In the genomic region with DNA sequence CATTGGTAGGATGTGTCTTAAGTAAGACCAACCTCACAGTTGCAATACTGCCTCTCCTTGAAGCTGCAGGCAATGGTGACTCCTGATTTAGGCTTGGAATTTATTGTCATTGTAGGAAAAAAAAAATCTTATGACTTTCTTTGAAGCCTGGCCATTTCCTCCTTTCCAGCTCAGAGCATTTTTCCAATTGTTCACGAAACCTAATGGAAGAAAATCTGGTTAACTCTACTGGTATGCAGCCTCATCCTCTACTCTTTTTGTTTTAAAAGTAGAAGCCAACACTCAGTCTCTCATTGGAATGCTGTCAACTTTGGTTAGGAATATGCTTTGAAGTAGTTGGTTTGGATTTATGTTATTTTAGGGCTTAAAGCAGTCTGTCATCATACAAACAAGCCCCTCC, we compare ENCODE assay signal across 25 cellular contexts.
"Had no signal": no experiment of that assay in that cellular context is flagged by ENCODE, and none has a peak within 500 bp of the region (broad histone marks: within the 10 kb centered on the region; RNA-seq: fewer than 3 reads in every experiment).

No MANE protein-coding gene starts in this region.

- FAIRE-seq: RCC 7860 had no signal

- H3K9me3 ChIP-seq: ascending aorta had no signal

- H3K4me1 ChIP-seq: ascending aorta had no signal

- H3K36me3 Mint-ChIP-seq: activated naive CD4-positive, alpha-beta T cell treated with anti-CD3 and anti-CD28 coated beads, Interleukin-2, amount 50 U/mL, for 72 hours; brain had no signal

- H3K27ac ChIP-seq: ascending aorta had no signal

- H3K9me3 Mint-ChIP-seq: activated naive CD4-positive, alpha-beta T cell treated with anti-CD3 and anti-CD28 coated beads, Interleukin-2, amount 50 U/mL, for 72 hours; activated naive CD8-positive, alpha-beta T cell treated with anti-CD3 and anti-CD28 coated beads, Interleukin-2, amount 50 U/mL, for 24 hours; brain; central memory CD8-positive, alpha-beta T cell; WTC11 had no signal

- H3K4me1 Mint-ChIP-seq: activated naive CD8-positive, alpha-beta T cell treated with anti-CD3 and anti-CD28 coated beads, Interleukin-2, amount 50 U/mL, for 24 hours; brain; central memory CD8-positive, alpha-beta T cell; T-helper 17 cell had no signal

- H3K4me3 ChIP-seq: ascending aorta had no signal

- H3K27ac Mint-ChIP-seq: activated CD8-positive, alpha-beta T cell treated with anti-CD3 and anti-CD28 coated beads, Interleukin-2, amount 10 ng/mL, durations not matched to agents 7 days and 5 days; activated naive CD4-positive, alpha-beta T cell treated with anti-CD3 and anti-CD28 coated beads, Interleukin-2, amount 50 U/mL, for 72 hours; activated naive CD8-positive, alpha-beta T cell treated with anti-CD3 and anti-CD28 coated beads, Interleukin-2, amount 50 U/mL, for 24 hours; T-helper 17 cell; WTC11 had no signal

- H3K27me3 ChIP-seq: ascending aorta had no signal

- DNase-seq: activated CD4-positive, alpha-beta T cell treated with anti-CD3 and anti-CD28 coated beads for 48 hours; activated CD4-positive, alpha-beta T cell treated with anti-CD3 and anti-CD28 coated beads, Interleukin-2, amount 50 U/mL, for 4 hours; activated CD4-positive, CD25-positive, alpha-beta regulatory T cell treated with anti-CD3 and anti-CD28 coated beads, Interleukin-2, amount 50 U/mL, for 72 hours; activated CD8-positive, alpha-beta memory T cell treated with anti-CD3 and anti-CD28 coated beads, Interleukin-2, amount 50 U/mL, for 48 hours; activated CD8-positive, alpha-beta T cell treated with anti-CD3 and anti-CD28 coated beads, Interleukin-2, amount 10 ng/mL, durations not matched to agents 7 days and 5 days; activated naive CD4-positive, alpha-beta T cell; activated naive CD8-positive, alpha-beta T cell treated with anti-CD3 and anti-CD28 coated beads, Interleukin-2, amount 50 U/mL, for 24 hours; activated T-cell treated with anti-CD3 and anti-CD28 coated beads, Interleukin-2, amount 50 U/mL, for 1 hour; amniotic stem cell; NCI-H1092 treated with DMSO at 0.1 percent for 48 hours; NCI-H1436; NCI-H1694 treated with DMSO at 0.1 percent for 48 hours; NCI-H2029 treated with DMSO at 0.1 percent for 48 hours; NCI-H510A treated with DMSO at 0.1 percent for 48 hours; NCI-H69; NK-92 treated with Interleukin-12 subunit alpha and Interleukin-12 subunit beta, amount 100 ng/mL, for 24 hours; SHP77; T-helper 17 cell; T-helper 9 cell had no signal

- H3K4me3 Mint-ChIP-seq: activated CD8-positive, alpha-beta T cell treated with anti-CD3 and anti-CD28 coated beads, Interleukin-2, amount 10 ng/mL, durations not matched to agents 7 days and 5 days; activated naive CD8-positive, alpha-beta T cell treated with anti-CD3 and anti-CD28 coated beads, Interleukin-2, amount 50 U/mL, for 24 hours; central memory CD8-positive, alpha-beta T cell; T-helper 17 cell; WTC11 had no signal

- H3K27me3 Mint-ChIP-seq: activated naive CD8-positive, alpha-beta T cell treated with anti-CD3 and anti-CD28 coated beads, Interleukin-2, amount 50 U/mL, for 24 hours; brain; central memory CD8-positive, alpha-beta T cell; T-helper 17 cell had no signal

- H3K36me3 ChIP-seq: ascending aorta had no signal

- ATAC-seq: activated CD8-positive, alpha-beta T cell treated with anti-CD3 and anti-CD28 coated beads, Interleukin-2, amount 10 ng/mL, durations not matched to agents 7 days and 5 days; activated naive CD4-positive, alpha-beta T cell treated with anti-CD3 and anti-CD28 coated beads, Interleukin-2, amount 50 U/mL, for 72 hours; activated naive CD8-positive, alpha-beta T cell treated with anti-CD3 and anti-CD28 coated beads, Interleukin-2, amount 50 U/mL, for 24 hours; T-helper 17 cell; WTC11 had no signal
